In the genomic region with DNA sequence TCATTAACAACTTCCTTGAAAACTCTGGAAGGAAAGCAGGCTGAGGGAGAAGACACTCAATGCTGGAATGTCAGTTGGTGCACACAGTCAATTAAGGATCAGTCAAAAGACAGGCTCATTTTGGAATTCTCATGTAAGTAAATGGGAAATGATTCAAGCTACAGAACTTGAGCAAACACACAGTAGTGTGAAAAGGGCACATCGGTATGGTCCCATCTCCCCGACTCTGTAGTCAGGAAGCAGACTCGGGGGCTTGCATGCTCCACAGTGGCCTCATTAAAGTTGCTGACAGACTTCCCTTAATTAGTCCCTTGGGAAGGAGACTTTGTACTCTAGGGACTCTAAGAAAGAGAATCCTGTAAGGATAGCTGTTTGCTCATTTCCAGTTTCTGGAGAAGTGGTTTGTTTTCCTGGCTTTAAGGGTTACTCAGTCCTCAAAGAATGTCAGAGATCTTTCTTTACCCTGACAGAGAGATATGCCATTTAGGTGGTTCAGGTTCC, we compare ENCODE assay signal across 12 cellular contexts.
DNase-seq lines count a peak whose midpoint lies in the region; ATAC-seq and TF ChIP-seq lines count a peak whose summit lies in the region.
"Had no signal": no experiment of that assay in that cellular context is flagged by ENCODE, and none has a peak within 500 bp of the region (broad histone marks: within the 10 kb centered on the region; RNA-seq: fewer than 3 reads in every experiment).

No MANE protein-coding gene starts in this region.

- TF ChIP-seq EP300 in SK-N-SH (IDR thresholded peaks at IDR 0.05; ENCODE audit: borderline replicate concordance in 1 of 2, low read depth in 1 of 2, low read length in 1 of 2), result peak in 1 of 2 experiments; percentile 35; a peak in 1 of 4 replicates

- peak overlapping the region; percentile 30 for H3K4me2 ChIP-seq in SK-N-SH
- peak overlapping the region; percentile 68 for H3K4me2 ChIP-seq in skeletal muscle satellite cell (ENCODE audit: low read length)

- peaks cover 32% of the 10 kb centered on the region for H3F3A ChIP-seq in SK-N-SH (replicated peaks; ENCODE audit: insufficient read depth)

- no peak for TF ChIP-seq CTCF in SK-N-SH (IDR thresholded peaks at IDR 0.05)

- H2AFZ ChIP-seq in SK-N-SH (ENCODE audit: low read depth), result 0 out of 2 replicates have a peak overlapping the region, but pooled peaks have one; percentile 6

- H3K4me1 ChIP-seq in SK-N-SH (ENCODE audit: control insufficient read depth in 1 of 2, insufficient read depth in 2 of 2, low read depth in 1 of 2, low read length in 1 of 2) (peaks cover 0 to 20% of the 10 kb centered on the region in 2 experiments; a peak in 1 of 4 replicates), skeletal muscle satellite cell (ENCODE audit: control insufficient read depth, insufficient read depth, low read length) (peaks cover 44% of the 10 kb centered on the region)

- CTCF ChIA-PET in SK-N-SH (lab: Yijun Ruan, JAX), result no interaction called here

- no peaks in the 10 kb centered on the region for H3K9me2 ChIP-seq in SK-N-SH

- peak overlapping the region in 1 of 2 experiments; percentile 73; a peak in 2 of 4 replicates for H3K27ac ChIP-seq in SK-N-SH (ENCODE audit: low read depth in 2 of 2, low read length in 1 of 2)

- no peak for TF ChIP-seq RAD21 in SK-N-SH (IDR thresholded peaks at IDR 0.05; ENCODE audit: low read length)

- DNase-seq in NCI-H146 (lab: John Stamatoyannopoulos, UW) (peak; percentile 2), NCI-H146 treated with DMSO at 0.1 percent for 48 hours (lab: John Stamatoyannopoulos, UW; ENCODE audit: unreplicated experiment) (no peak), SK-N-SH (no peak), glomerular endothelial cell (ENCODE audit: extremely low read depth, low read depth, low spot score) (peak; percentile 37), HUDEP-2 (lab: John Stamatoyannopoulos, UW; ENCODE audit: unreplicated experiment in 76 of 76) (no peak), AG08396 (ENCODE audit: low spot score) (no peak)
- DNase-seq: activated CD4-positive, CD25-positive, alpha-beta regulatory T cell; activated naive CD4-positive, alpha-beta T cell treated with anti-CD3 and anti-CD28 coated beads for 36 hours; effector memory CD8-positive, alpha-beta T cell; stimulated activated naive CD4-positive, alpha-beta T cell had no signal

- peaks cover 0 to 8% of the 10 kb centered on the region in 2 experiments for H3K36me3 ChIP-seq in SK-N-SH (replicated peaks in 1 of 2; ENCODE audit: control insufficient read depth in 1 of 2, insufficient read depth in 2 of 2, low read length in 1 of 2)
- H3K36me3 ChIP-seq in skeletal muscle satellite cell (ENCODE audit: insufficient read depth, low read length), result no peaks in the 10 kb centered on the region

- H3K79me2 ChIP-seq in SK-N-SH (ENCODE audit: insufficient read depth), result no peaks in the 10 kb centered on the region

- peak overlapping the region; percentile 2; the same call in 1 of the 2 replicates for H3K9ac ChIP-seq in SK-N-SH
- peak overlapping the region; percentile 37 for H3K9ac ChIP-seq in skeletal muscle satellite cell (ENCODE audit: low read depth, low read length)

- ATAC-seq in GM18868 (IDR thresholded peaks at IDR 0.05; ENCODE audit: unreplicated experiment), result no peak
- ATAC-seq: effector memory CD8-positive, alpha-beta T cell had no signal

- 51% methylated on average over 3 of the region's 3 CpGs for whole genome bisulfite sequencing in SK-N-SH (ENCODE audit: low lambda C conversion rate)

- POLR2A ChIA-PET in SK-N-SH (lab: Yijun Ruan, JAX), result no interaction called here

- H3K4me3 ChIP-seq in SK-N-SH (ENCODE audit: low read depth in 2 of 2, low read length in 1 of 2) (no peak overlapping the region), skeletal muscle satellite cell (ENCODE audit: low read length) (peak overlapping the region; percentile 6)

- H3K27me3 ChIP-seq in SK-N-SH (ENCODE audit: insufficient read depth) (no peaks in the 10 kb centered on the region), skeletal muscle satellite cell (ENCODE audit: control insufficient read depth, insufficient read depth, low read length) (no peaks in the 10 kb centered on the region)

- no peaks in the 10 kb centered on the region for H3K9me3 ChIP-seq in SK-N-SH
- no peaks in the 10 kb centered on the region for H3K9me3 ChIP-seq in skeletal muscle satellite cell (replicated peaks; ENCODE audit: low read length)

- no peaks in the 10 kb centered on the region for H4K20me1 ChIP-seq in SK-N-SH (ENCODE audit: insufficient read depth)

TF ChIP-seq in SK-N-SH, 30 proteins besides CTCF, POLR2A, EP300 and RAD21:
- 0 out of 2 replicates have a peak, but pooled peaks have one; percentile 42 for TF ChIP-seq FOSL2 (IDR thresholded peaks at IDR 0.05; ENCODE audit: borderline replicate concordance, low read depth)
- peak; percentile 36; the same call in 1 of the 2 replicates for TF ChIP-seq PBX3 (IDR thresholded peaks at IDR 0.05)
- TF ChIP-seq, protein P1, sequence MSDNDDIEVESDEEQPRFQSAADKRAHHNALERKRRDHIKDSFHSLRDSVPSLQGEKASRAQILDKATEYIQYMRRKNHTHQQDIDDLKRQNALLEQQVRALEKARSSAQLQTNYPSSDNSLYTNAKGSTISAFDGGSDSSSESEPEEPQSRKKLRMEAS (IDR thresholded peaks at IDR 0.05; ENCODE audit: low read depth), result no peak
- peak; percentile 39; the same call in 1 of the 2 replicates for TF ChIP-seq JUND (IDR thresholded peaks at IDR 0.05)
- no peak for TF ChIP-seq FOXM1 (IDR thresholded peaks at IDR 0.05; ENCODE audit: low read depth)
- TF ChIP-seq TEAD4 (IDR thresholded peaks at IDR 0.05; ENCODE audit: borderline replicate concordance, insufficient read depth), result 0 out of 2 replicates have a peak, but pooled peaks have one; percentile 21

Comparison
In these comparisons a context has a peak if more than half of its experiments do, and no peak if none do; other contexts are left out.
1. DNase-seq: peak in NCI-H146 (single experiment) and glomerular endothelial cell (single experiment); none in NCI-H146 treated with DMSO at 0.1 percent for 48 hours (single experiment), SK-N-SH (single experiment), HUDEP-2 (0 of 76) and AG08396 (single experiment).